ENCODE assay signal across 8 cellular contexts in the genomic region with DNA sequence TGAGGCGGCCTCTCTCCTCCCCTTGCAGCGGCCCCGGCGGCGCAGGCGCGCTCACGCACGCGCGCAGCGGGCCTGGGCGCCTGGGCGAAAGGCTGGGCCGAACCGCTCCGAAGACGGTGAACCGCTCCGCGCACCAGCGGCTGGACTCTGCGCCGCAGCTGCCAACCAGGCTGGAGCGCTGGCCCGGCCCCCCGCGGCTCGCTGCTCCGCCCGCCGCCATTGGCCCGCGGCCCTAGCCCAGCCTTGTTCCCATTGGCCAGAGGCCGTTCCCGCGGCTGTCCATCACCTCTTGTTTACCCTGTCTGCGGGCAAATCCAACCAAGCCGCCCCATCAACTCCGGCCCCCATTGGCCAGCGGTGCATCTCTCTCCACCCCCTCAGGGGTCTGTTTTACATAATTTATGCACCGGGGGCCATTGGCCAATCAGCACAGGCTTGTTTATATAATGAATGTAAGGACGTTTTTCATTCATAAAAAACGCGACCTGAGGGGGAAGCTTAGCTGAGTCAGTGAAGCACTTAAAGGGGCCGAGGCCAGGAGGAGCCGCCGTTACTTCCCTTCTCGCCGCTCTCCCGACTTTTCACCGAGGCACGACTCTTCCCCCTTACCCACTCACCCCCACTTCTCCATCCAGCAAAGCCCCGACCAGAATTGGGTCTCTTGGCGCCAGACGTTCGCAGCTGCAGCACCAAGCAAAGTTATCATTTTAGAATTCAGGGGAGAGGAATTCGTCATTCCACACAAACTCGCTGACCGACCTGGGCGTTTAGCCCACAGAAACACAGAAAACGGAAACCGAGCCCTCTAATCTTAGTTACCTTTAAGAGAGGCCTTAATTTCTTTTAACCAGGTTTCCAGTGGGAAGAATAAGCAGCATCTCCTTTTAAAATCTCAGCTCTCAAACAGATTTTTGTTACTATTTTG. TPM values are rescaled to one million over a fixed set of nuclear protein-coding genes. Genes with fewer than 3 reads are reported as not detected.
DNase-seq lines count a peak whose midpoint lies in the region; ATAC-seq and TF ChIP-seq lines count a peak whose summit lies in the region.

A gene (minus strand): TSS at position 149 of the 925 bp plus-strand sequence. CDS start 3,221 bp downstream, outside the sequence.

- peak within 1 kb of the TSS; percentile 88 to 92 for H3K27ac Mint-ChIP-seq in natural killer cell

- DNase-seq in ELR (ENCODE audit: low read depth) (peak; percentile 100), H7 (peak; percentile 98), M059J (ENCODE audit: low read depth) (peak; percentile 100), activated gamma-delta T cell (lab: John Stamatoyannopoulos, UW) (peak; percentile 91), fibroblast of pulmonary artery (ENCODE audit: low read depth) (peak; percentile 100), natural killer cell (peak; percentile 96)
- DNase-seq in stimulated activated naive CD4-positive, alpha-beta T cell (lab: John Stamatoyannopoulos, UW) = peak; percentile 70 to 82 (median 75)

- H3K36me3 Mint-ChIP-seq in natural killer cell = no peaks in the 10 kb centered on the region

- intact Hi-C loops in natural killer cell (cut with micrococcal nuclease) = loop anchor here (1.0 to 5.0 kb wide), 6 partner anchors 76 to 1028 kb away; a partner anchor contains a TSS

- H3K4me3 ChIP-seq in H7 (ENCODE audit: insufficient read depth, low read depth, low read length) (peak within 1 kb of the TSS; percentile 74), fibroblast of pulmonary artery (replicated peaks; ENCODE audit: low read depth, low read length) (peak within 1 kb of the TSS; percentile 88)

- TF ChIP-seq POLR2A in Raji (IDR thresholded peaks at IDR 0.05; ENCODE audit: insufficient read depth, low read depth, low read length) = 0 out of 2 replicates have a peak, but pooled peaks have one; percentile 25

- ATAC-seq in natural killer cell = peak; percentile 87 to 98 (median 92)

- H3K4me1 Mint-ChIP-seq in natural killer cell = peaks cover 39 to 41% of the 10 kb centered on the region in 2 donors

- peaks cover 54 to 59% of the 10 kb centered on the region in 2 donors for H3K27me3 Mint-ChIP-seq in natural killer cell (ENCODE audit: low read depth in 2 of 2)

- peaks cover 54% of the 10 kb centered on the region for H3K27me3 ChIP-seq in H7 (ENCODE audit: control insufficient read depth, insufficient read depth, low read length)

- no peaks in the 10 kb centered on the region for H3K36me3 ChIP-seq in H7 (replicated peaks; ENCODE audit: control insufficient read depth, insufficient read depth, low read length)

- peak within 1 kb of the TSS; percentile 96 for H3K4me3 Mint-ChIP-seq in natural killer cell

- TF ChIP-seq CTCF in fibroblast of pulmonary artery (IDR thresholded peaks at IDR 0.05; ENCODE audit: low read length, missing control alignments) = no peak
- TF ChIP-seq CTCF in natural killer cell (IDR thresholded peaks at IDR 0.05) = no peak

- H3K9me3 Mint-ChIP-seq in natural killer cell = no peaks in the 10 kb centered on the region

RNA-seq across cellular contexts. Expression of the gene that starts here (rescaled TPM):
- total RNA-seq in H7 (2014; rRNA removed; shearing (Covaris generic)) = 51.1 and 60.9 TPM in 2 replicates
- 52.6 and 52.9 TPM in 2 replicates for total RNA-seq in M059J (2014; rRNA removed; shearing (Covaris generic))
- 1 to 10 TPM; 3.0 to 5.3 (median 4.6) TPM for total RNA-seq in natural killer cell

Comparison
In these comparisons a context has a peak if more than half of its experiments do, and no peak if none do; other contexts are left out.
1. Peak in every context shown above with its lines: DNase-seq, ATAC-seq and H3K4me3 ChIP-seq.